Comparison of ENCODE assay signal across 8 cellular contexts in the genomic region with DNA sequence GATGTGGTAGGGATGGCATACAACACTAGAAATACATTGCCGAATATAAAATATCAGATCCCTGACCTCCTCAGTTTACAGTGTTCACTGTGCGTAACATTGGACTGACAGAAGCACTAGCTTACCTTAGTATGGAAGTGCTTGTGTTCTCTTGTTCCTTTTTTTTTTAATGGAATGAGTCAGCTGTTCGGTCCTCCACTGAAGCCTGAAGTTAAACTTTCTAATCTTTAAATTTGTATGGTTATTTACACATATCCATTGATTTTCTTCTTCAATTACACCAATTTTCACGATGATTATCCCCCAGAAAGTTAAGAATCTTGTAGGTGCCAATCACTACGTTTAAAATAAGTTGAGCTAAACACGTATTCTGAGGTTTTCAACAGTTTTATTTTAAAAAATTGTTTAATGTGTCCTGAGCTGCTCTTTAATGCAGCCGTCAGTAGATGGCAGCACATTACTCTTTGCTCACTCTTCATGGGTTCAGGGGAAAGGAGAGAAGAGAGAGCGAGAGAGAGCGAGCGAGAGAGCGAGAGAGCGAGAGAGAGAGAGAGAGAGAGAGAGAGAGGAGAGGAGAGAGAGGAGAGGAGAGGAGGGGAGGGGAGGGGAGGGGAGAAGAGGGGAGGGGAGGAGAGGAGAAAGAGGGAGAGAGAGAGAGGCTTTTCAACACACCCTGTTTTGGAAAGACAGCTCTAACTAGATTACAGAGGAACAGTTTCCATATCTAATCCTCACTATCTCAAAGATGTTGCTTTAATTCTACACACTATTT.
DNase-seq lines count a peak whose midpoint lies in the region; ATAC-seq and TF ChIP-seq lines count a peak whose summit lies in the region.

No MANE protein-coding gene starts in this region.

- H3K27ac ChIP-seq in tibial artery, result no peak overlapping the region

- H3K4me3 ChIP-seq in fibroblast of villous mesenchyme (ENCODE audit: low read depth, low read length) (peak overlapping the region; percentile 30), tibial artery (peak overlapping the region; percentile 24 to 40)

- no peaks in the 10 kb centered on the region for H3K9me3 ChIP-seq in tibial artery

- no peaks in the 10 kb centered on the region for H3K36me3 ChIP-seq in tibial artery

- H3K36me3 Mint-ChIP-seq in CD14-positive monocyte, result no peaks in the 10 kb centered on the region

- no peaks in the 10 kb centered on the region for H3K4me1 ChIP-seq in tibial artery

- H3K27ac Mint-ChIP-seq in CD14-positive monocyte, result no peak overlapping the region

- H3K4me3 Mint-ChIP-seq in CD14-positive monocyte, result peak overlapping the region; percentile 24 to 84

- ATAC-seq in GM19023 (IDR thresholded peaks at IDR 0.05; ENCODE audit: unreplicated experiment), result peak; percentile 77

- H3K27me3 ChIP-seq in tibial artery, result no peaks in the 10 kb centered on the region

- DNase-seq in CD14-positive monocyte (ENCODE audit: low spot score) (no peak), HK-2 (ENCODE audit: unreplicated experiment) (peak; percentile 43), OCI-M1 (lab: John Stamatoyannopoulos, UW) (peak; percentile 83), activated T-helper 1 cell treated with Interleukin-2 at 50 U/mL for 16 hours (ENCODE audit: low read depth) (peak; percentile 10), fibroblast of villous mesenchyme (ENCODE audit: low read depth) (peak; percentile 82), nucleus accumbens (lab: John Stamatoyannopoulos, UW) (peak in 45 of 56 donors; percentile 4 to 78 (median 39)), tibial artery (peak in 1 of 2 donors; percentile 45)

- intact Hi-C loops in CD14-positive monocyte (cut with micrococcal nuclease), result loop anchor here in 1 of 2 donors (10.0 kb wide), 1 partner anchor 900 kb away; no protein-coding TSS in a partner anchor
- intact Hi-C loops in tibial artery (cut with DNase I; ENCODE audit: low total_unique reads), result loop anchor here (10.0 kb wide), 2 partner anchors 180 to 540 kb away; no protein-coding TSS in a partner anchor

- H3K9me3 Mint-ChIP-seq in CD14-positive monocyte, result no peaks in the 10 kb centered on the region

- TF ChIP-seq CTCF in CD14-positive monocyte (IDR thresholded peaks at IDR 0.05) (peak; percentile 67), fibroblast of villous mesenchyme (IDR thresholded peaks at IDR 0.05; ENCODE audit: insufficient read depth, low read depth, low read length) (peak; percentile 76), tibial artery (IDR thresholded peaks at IDR 0.05) (peak; percentile 54 to 73)

- peaks cover 5% of the 10 kb centered on the region for H3K4me1 Mint-ChIP-seq in CD14-positive monocyte

- H3K27me3 Mint-ChIP-seq in CD14-positive monocyte (ENCODE audit: low read depth in 3 of 3), result peaks cover 1 to 6% (median 2%) of the 10 kb centered on the region in 3 donors
